ENCODE assay signal across 10 cellular contexts in genomic region chr3:118760611-118761606, GRCh38.
DNase-seq lines count a peak whose midpoint lies in the region; ATAC-seq and TF ChIP-seq lines count a peak whose summit lies in the region.
"Had no signal": no experiment of that assay in that cellular context is flagged by ENCODE, and none has a peak within 500 bp of the region (broad histone marks: within the 10 kb centered on the region; RNA-seq: fewer than 3 reads in every experiment).

No MANE protein-coding gene starts in this region.

- no peaks in the 10 kb centered on the region for H3K9me3 ChIP-seq in NT2/D1 (ENCODE audit: insufficient read depth, low read length)
- no peaks in the 10 kb centered on the region for H3K9me3 ChIP-seq in smooth muscle cell (replicated peaks; ENCODE audit: low read depth)
- H3K9me3 ChIP-seq in gastrocnemius medialis = no peaks in the 10 kb centered on the region
- H3K9me3 ChIP-seq: tibial nerve had no signal

- ATAC-seq in HG03354 (IDR thresholded peaks at IDR 0.05; ENCODE audit: poor library complexity, severe bottlenecking, unreplicated experiment) (peak; percentile 47), gastrocnemius medialis (no peak), HG03139 (IDR thresholded peaks at IDR 0.05; ENCODE audit: unreplicated experiment) (no peak)

- no peaks in the 10 kb centered on the region for H3K27me3 ChIP-seq in NT2/D1 (ENCODE audit: insufficient read depth, insufficient read length)
- H3K27me3 ChIP-seq in smooth muscle cell (ENCODE audit: low read depth) = no peaks in the 10 kb centered on the region
- no peaks in the 10 kb centered on the region for H3K27me3 ChIP-seq in gastrocnemius medialis
- H3K27me3 ChIP-seq: tibial nerve had no signal

- TF ChIP-seq POLR2A in gastrocnemius medialis (IDR thresholded peaks at IDR 0.05) = no peak

- H4K20me1 ChIP-seq in smooth muscle cell (ENCODE audit: low read depth) = no peaks in the 10 kb centered on the region

- H3K4me1 ChIP-seq in NT2/D1 (ENCODE audit: insufficient read depth, insufficient read length) (no peaks in the 10 kb centered on the region), smooth muscle cell (ENCODE audit: low read depth) (no peaks in the 10 kb centered on the region), gastrocnemius medialis (no peaks in the 10 kb centered on the region)
- H3K4me1 ChIP-seq: tibial nerve had no signal

- WGBS in smooth muscle cell (ENCODE audit: low lambda C conversion rate) = 41% methylated on average over 5 of the region's 5 CpGs

- no peak overlapping the region for H3K4me3 ChIP-seq in NT2/D1 (ENCODE audit: insufficient read length, low read depth)
- no peak overlapping the region for H3K4me3 ChIP-seq in smooth muscle cell
- no peak overlapping the region for H3K4me3 ChIP-seq in gastrocnemius medialis
- H3K4me3 ChIP-seq: tibial nerve had no signal

- H2AFZ ChIP-seq in smooth muscle cell (ENCODE audit: low read depth) = no peak overlapping the region

- no peak for TF ChIP-seq CTCF in smooth muscle cell (IDR thresholded peaks at IDR 0.05; ENCODE audit: borderline replicate concordance, insufficient read depth, poor library complexity, severe bottlenecking)
- TF ChIP-seq CTCF in gastrocnemius medialis (IDR thresholded peaks at IDR 0.05 in 4 of 5, conservative IDR thresholded peaks at IDR 0.05 in 1 of 5) = no peak

- DNase-seq in NCI-H1417 (lab: John Stamatoyannopoulos, UW) (peak; percentile 31 to 96 (median 71)), NCI-H1417 treated with DMSO at 0.1 percent for 48 hours (lab: John Stamatoyannopoulos, UW) (no peak), NT2/D1 (ENCODE audit: low read depth, low spot score) (peak; percentile 28), smooth muscle cell (lab: John Stamatoyannopoulos, UW; ENCODE audit: unreplicated experiment) (no peak), gastrocnemius medialis (no peak)
- no peak for DNase-seq in stimulated activated CD4-positive, alpha-beta T cell treated with anti-CD3 and anti-CD28 coated beads, Interleukin-4, amount 100 ng/mL, for 24 hours
- DNase-seq: cortex of kidney had no signal

- peak overlapping the region; percentile 42 for H3K4me2 ChIP-seq in smooth muscle cell

- no peaks in the 10 kb centered on the region for H3K36me3 ChIP-seq in NT2/D1 (ENCODE audit: insufficient read depth, insufficient read length, low read length)
- no peaks in the 10 kb centered on the region for H3K36me3 ChIP-seq in smooth muscle cell (ENCODE audit: low read depth)
- no peaks in the 10 kb centered on the region for H3K36me3 ChIP-seq in gastrocnemius medialis
- H3K36me3 ChIP-seq: tibial nerve had no signal

- intact Hi-C loops in gastrocnemius medialis (cut with DNase I; ENCODE audit: low total_unique reads) = no loop called here

- peak overlapping the region; percentile 57 for H3K27ac ChIP-seq in smooth muscle cell (ENCODE audit: low read depth)
- H3K27ac ChIP-seq in gastrocnemius medialis = no peak overlapping the region
- H3K27ac ChIP-seq: tibial nerve had no signal

- H3F3A ChIP-seq in smooth muscle cell (ENCODE audit: low read depth) = no peaks in the 10 kb centered on the region

- H3K79me2 ChIP-seq in smooth muscle cell (ENCODE audit: low read depth) = no peaks in the 10 kb centered on the region

- in situ Hi-C loops in gastrocnemius medialis (cut with MboI; ENCODE audit: low sequenced_read_pairs in 4 of 4) = no loop called here

- H3K9ac ChIP-seq in NT2/D1 (ENCODE audit: insufficient read length, low read depth) = no peak overlapping the region
- H3K9ac ChIP-seq in smooth muscle cell (ENCODE audit: low read depth) = no peak overlapping the region

Comparison
In these comparisons a context has a peak if more than half of its experiments do, and no peak if none do; other contexts are left out.
1. DNase-seq: peak in NCI-H1417 (3 of 3) and NT2/D1 (single experiment); none in NCI-H1417 treated with DMSO at 0.1 percent for 48 hours (single experiment), smooth muscle cell (single experiment), stimulated activated CD4-positive, alpha-beta T cell treated with anti-CD3 and anti-CD28 coated beads, Interleukin-4, amount 100 ng/mL, for 24 hours (single experiment) and gastrocnemius medialis (0 of 2).